Comparison of ENCODE assay signal across 22 cellular contexts in genomic region chr15:26676115-26676514, GRCh38.
"Had no signal": no experiment of that assay in that cellular context is flagged by ENCODE, and none has a peak within 500 bp of the region (broad histone marks: within the 10 kb centered on the region; RNA-seq: fewer than 3 reads in every experiment).

No MANE protein-coding gene starts in this region.

- H3K4me1 ChIP-seq: Peyer's patch, SJCRH30 had no signal

- H3K4me3 ChIP-seq: PC-9, Peyer's patch, SJCRH30 had no signal

- DNase-seq: KBM-7; MV-4-11; NCI-H1048; NCI-H1105; NCI-H1436 treated with DMSO at 0.1 percent for 48 hours; NCI-H1694; NCI-H187 treated with DMSO at 0.1 percent for 48 hours; NCI-H2029 treated with DMSO at 0.1 percent for 48 hours; NCI-H2171 treated with DMSO at 0.1 percent for 48 hours; NCI-H345; NCI-H446 treated with DMSO at 0.1 percent for 48 hours; NCI-H510A treated with DMSO at 0.1 percent for 48 hours; NCI-H526; NCI-H748 treated with DMSO at 0.1 percent for 48 hours; NK-92 treated with Interleukin-12 subunit alpha and Interleukin-12 subunit beta, amount 100 ng/mL, for 24 hours; OCI-M1; PC-9; Peyer's patch; SHP77 treated with DMSO at 0.1 percent for 48 hours; SJCRH30 had no signal

- H3K27me3 ChIP-seq: Peyer's patch, SJCRH30 had no signal

- H3K4me2 ChIP-seq: PC-9 had no signal

- H2AFZ ChIP-seq: PC-9 had no signal

- H3K36me3 ChIP-seq: Peyer's patch, SJCRH30 had no signal

- H3K27ac ChIP-seq: PC-9, Peyer's patch, SJCRH30 had no signal

- H3K9me3 ChIP-seq: Peyer's patch, SJCRH30 had no signal

- ATAC-seq: Right ventricle myocardium inferior, SK-N-SH treated with all-trans-retinoic acid at 6 μM for 48 hours had no signal
